In the genomic region with DNA sequence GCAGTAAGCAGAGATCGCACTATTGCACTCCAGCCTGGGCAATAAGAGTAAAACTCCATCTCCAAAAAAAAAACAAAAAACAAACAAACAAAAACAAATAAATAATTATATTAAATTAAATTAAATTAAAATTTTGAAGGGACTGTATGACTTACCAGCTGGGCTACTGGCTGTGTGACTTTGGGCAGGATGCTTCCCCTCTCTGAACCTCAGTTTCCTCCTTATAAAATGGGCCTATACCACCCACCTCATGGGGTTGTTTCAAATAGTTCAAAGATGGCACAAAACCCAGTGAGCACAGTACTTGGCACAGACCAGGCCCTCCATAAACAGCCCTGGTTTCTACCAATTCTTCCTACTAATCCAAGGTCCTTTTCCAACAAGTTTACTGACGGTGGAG, we compare ENCODE assay signal across 39 cellular contexts.
"Had no signal": no experiment of that assay in that cellular context is flagged by ENCODE, and none has a peak within 500 bp of the region (broad histone marks: within the 10 kb centered on the region; RNA-seq: fewer than 3 reads in every experiment).

No MANE protein-coding gene starts in this region.

- H3K27ac ChIP-seq: adrenal gland, ascending aorta, body of pancreas, brain microvascular endothelial cell, breast epithelium, cardiac muscle cell had no signal

- H3K9me3 ChIP-seq: adrenal gland, ascending aorta, body of pancreas, breast epithelium had no signal

- H3K4me3 ChIP-seq: adrenal gland, ascending aorta, body of pancreas, breast epithelium, cardiac muscle cell had no signal

- H3K27ac Mint-ChIP-seq: activated naive CD4-positive, alpha-beta T cell treated with anti-CD3 and anti-CD28 coated beads for 36 hours; activated naive CD4-positive, alpha-beta T cell treated with anti-CD3 and anti-CD28 coated beads, Interleukin-2, amount 50 U/mL, for 24 hours; activated naive CD4-positive, alpha-beta T cell treated with anti-CD3 and anti-CD28 coated beads, Interleukin-2, amount 50 U/mL, for 72 hours; activated naive CD8-positive, alpha-beta T cell; activated naive CD8-positive, alpha-beta T cell treated with anti-CD3 and anti-CD28 coated beads for 36 hours; activated naive CD8-positive, alpha-beta T cell treated with anti-CD3 and anti-CD28 coated beads, Interleukin-2, amount 10 ng/mL, durations not matched to agents 7 days and 5 days; activated naive CD8-positive, alpha-beta T cell treated with anti-CD3 and anti-CD28 coated beads, Interleukin-2, amount 50 U/mL, for 24 hours; activated T-cell treated with anti-CD3 and anti-CD28 coated beads, Interleukin-2, amount 50 U/mL, for 24 hours; activated T-cell treated with anti-CD3 and anti-CD28 coated beads, Interleukin-2, amount 50 U/mL, for 72 hours; activated T-helper 1 cell treated with anti-CD3 and anti-CD28 coated beads, Interleukin-12 subunit alpha, Interleukin-12 subunit beta, Interleukin-2, Interleukin-4 antibody, amounts not matched to agents 30 ng/mL and 10 ng/mL and 1 ng/mL, durations not matched to agents 14 hours and 24 hours and 36 hours; activated T-helper 2 cell treated with anti-CD3 and anti-CD28 coated beads, Interferon-gamma antibody, Interleukin-2, Interleukin-4, amounts not matched to agents 10 μg/mL and 5 μg/mL and 100 μg/mL, durations not matched to agents 14 hours and 24 hours and 36 hours; brain had no signal

- DNase-seq: activated effector memory CD4-positive, alpha-beta T cell treated with anti-CD3 and anti-CD28 coated beads, Interleukin-2, amount 50 U/mL, for 16 hours; activated effector memory CD4-positive, alpha-beta T cell treated with Interleukin-2 at 50 U/mL for 16 hours; activated gamma-delta T cell; activated gamma-delta T cell treated with Interleukin-2 at 50 U/mL for 16 hours; activated naive CD4-positive, alpha-beta T cell; activated naive CD4-positive, alpha-beta T cell treated with anti-CD3 and anti-CD28 coated beads for 36 hours; activated naive CD4-positive, alpha-beta T cell treated with anti-CD3 and anti-CD28 coated beads, Interleukin-2, amount 10 ng/mL, durations not matched to agents 7 days and 5 days; activated naive CD4-positive, alpha-beta T cell treated with anti-CD3 and anti-CD28 coated beads, Interleukin-2, amount 50 U/mL, for 16 hours; activated naive CD4-positive, alpha-beta T cell treated with Interleukin-2 at 50 U/mL for 16 hours; activated naive CD8-positive, alpha-beta T cell treated with anti-CD3 and anti-CD28 coated beads for 36 hours; activated naive CD8-positive, alpha-beta T cell treated with anti-CD3 and anti-CD28 coated beads, Interleukin-2, amount 10 ng/mL, durations not matched to agents 7 days and 5 days; activated naive CD8-positive, alpha-beta T cell treated with anti-CD3 and anti-CD28 coated beads, Interleukin-2, amount 50 U/mL, for 24 hours; activated T-cell treated with anti-CD3 and anti-CD28 coated beads, Interleukin-2, amount 50 U/mL, for 1 hour; activated T-cell treated with anti-CD3 and anti-CD28 coated beads, Interleukin-2, amount 50 U/mL, for 24 hours; activated T-cell treated with anti-CD3 and anti-CD28 coated beads, Interleukin-2, amount 50 U/mL, for 4 hours; activated T-cell treated with anti-CD3 and anti-CD28 coated beads, Interleukin-2, amount 50 U/mL, for 48 hours; activated T-cell treated with anti-CD3 and anti-CD28 coated beads, Interleukin-2, amount 50 U/mL, for 72 hours; adrenal gland; amniotic stem cell; amygdala; anterior cingulate cortex; aorta; body of pancreas; brain microvascular endothelial cell; caudate nucleus; central memory CD4-positive, alpha-beta T cell; cerebellar nuclear complex had no signal

- H3K27me3 Mint-ChIP-seq: activated naive CD4-positive, alpha-beta T cell treated with anti-CD3 and anti-CD28 coated beads, Interleukin-2, amount 10 ng/mL, durations not matched to agents 7 days and 5 days; activated naive CD4-positive, alpha-beta T cell treated with anti-CD3 and anti-CD28 coated beads, Interleukin-2, amount 50 U/mL, for 24 hours; activated naive CD8-positive, alpha-beta T cell; activated naive CD8-positive, alpha-beta T cell treated with anti-CD3 and anti-CD28 coated beads for 36 hours; activated naive CD8-positive, alpha-beta T cell treated with anti-CD3 and anti-CD28 coated beads, Interleukin-2, amount 10 ng/mL, durations not matched to agents 7 days and 5 days; activated naive CD8-positive, alpha-beta T cell treated with anti-CD3 and anti-CD28 coated beads, Interleukin-2, amount 50 U/mL, for 24 hours; activated T-cell treated with anti-CD3 and anti-CD28 coated beads, Interleukin-2, amount 50 U/mL, for 24 hours; brain; central memory CD8-positive, alpha-beta T cell had no signal

- FAIRE-seq: astrocyte, bronchial epithelial cell had no signal

- H3K4me3 Mint-ChIP-seq: activated naive CD4-positive, alpha-beta T cell treated with anti-CD3 and anti-CD28 coated beads for 36 hours; activated naive CD4-positive, alpha-beta T cell treated with anti-CD3 and anti-CD28 coated beads, Interleukin-2, amount 10 ng/mL, durations not matched to agents 7 days and 5 days; activated naive CD4-positive, alpha-beta T cell treated with anti-CD3 and anti-CD28 coated beads, Interleukin-2, amount 50 U/mL, for 24 hours; activated naive CD8-positive, alpha-beta T cell; activated naive CD8-positive, alpha-beta T cell treated with anti-CD3 and anti-CD28 coated beads for 36 hours; activated naive CD8-positive, alpha-beta T cell treated with anti-CD3 and anti-CD28 coated beads, Interleukin-2, amount 10 ng/mL, durations not matched to agents 7 days and 5 days; activated naive CD8-positive, alpha-beta T cell treated with anti-CD3 and anti-CD28 coated beads, Interleukin-2, amount 50 U/mL, for 24 hours; activated T-cell treated with anti-CD3 and anti-CD28 coated beads, Interleukin-2, amount 50 U/mL, for 24 hours; activated T-cell treated with anti-CD3 and anti-CD28 coated beads, Interleukin-2, amount 50 U/mL, for 4 hours; activated T-cell treated with anti-CD3 and anti-CD28 coated beads, Interleukin-2, amount 50 U/mL, for 72 hours; activated T-helper 1 cell treated with anti-CD3 and anti-CD28 coated beads, Interleukin-12 subunit alpha, Interleukin-12 subunit beta, Interleukin-2, Interleukin-4 antibody, amounts not matched to agents 30 ng/mL and 10 ng/mL and 1 ng/mL, durations not matched to agents 14 hours and 24 hours and 36 hours; brain; central memory CD8-positive, alpha-beta T cell had no signal

- H3K9me3 Mint-ChIP-seq: activated naive CD4-positive, alpha-beta T cell treated with anti-CD3 and anti-CD28 coated beads for 36 hours; activated naive CD4-positive, alpha-beta T cell treated with anti-CD3 and anti-CD28 coated beads, Interleukin-2, amount 10 ng/mL, durations not matched to agents 7 days and 5 days; activated naive CD4-positive, alpha-beta T cell treated with anti-CD3 and anti-CD28 coated beads, Interleukin-2, amount 50 U/mL, for 24 hours; activated naive CD4-positive, alpha-beta T cell treated with anti-CD3 and anti-CD28 coated beads, Interleukin-2, amount 50 U/mL, for 72 hours; activated naive CD8-positive, alpha-beta T cell treated with anti-CD3 and anti-CD28 coated beads for 36 hours; activated naive CD8-positive, alpha-beta T cell treated with anti-CD3 and anti-CD28 coated beads, Interleukin-2, amount 10 ng/mL, durations not matched to agents 7 days and 5 days; activated naive CD8-positive, alpha-beta T cell treated with anti-CD3 and anti-CD28 coated beads, Interleukin-2, amount 50 U/mL, for 24 hours; activated T-cell treated with anti-CD3 and anti-CD28 coated beads, Interleukin-2, amount 50 U/mL, for 24 hours; activated T-cell treated with anti-CD3 and anti-CD28 coated beads, Interleukin-2, amount 50 U/mL, for 4 hours; activated T-cell treated with anti-CD3 and anti-CD28 coated beads, Interleukin-2, amount 50 U/mL, for 72 hours; activated T-helper 1 cell treated with anti-CD3 and anti-CD28 coated beads, Interleukin-12 subunit alpha, Interleukin-12 subunit beta, Interleukin-2, Interleukin-4 antibody, amounts not matched to agents 30 ng/mL and 10 ng/mL and 1 ng/mL, durations not matched to agents 14 hours and 24 hours and 36 hours; activated T-helper 2 cell treated with anti-CD3 and anti-CD28 coated beads, Interferon-gamma antibody, Interleukin-2, Interleukin-4, amounts not matched to agents 10 μg/mL and 5 μg/mL and 100 μg/mL, durations not matched to agents 14 hours and 24 hours and 36 hours; brain; central memory CD8-positive, alpha-beta T cell had no signal

- ATAC-seq: activated naive CD4-positive, alpha-beta T cell treated with anti-CD3 and anti-CD28 coated beads, Interleukin-2, amount 50 U/mL, for 72 hours; activated naive CD8-positive, alpha-beta T cell treated with anti-CD3 and anti-CD28 coated beads, Interleukin-2, amount 50 U/mL, for 24 hours; activated T-cell treated with anti-CD3 and anti-CD28 coated beads, Interleukin-2, amount 50 U/mL, for 4 hours; activated T-cell treated with anti-CD3 and anti-CD28 coated beads, Interleukin-2, amount 50 U/mL, for 72 hours; body of pancreas had no signal

- H3K4me1 Mint-ChIP-seq: activated naive CD4-positive, alpha-beta T cell treated with anti-CD3 and anti-CD28 coated beads, Interleukin-2, amount 50 U/mL, for 24 hours; brain had no signal

- H3K27me3 ChIP-seq: adrenal gland, ascending aorta, body of pancreas, brain microvascular endothelial cell, breast epithelium, cardiac muscle cell had no signal

- H3K36me3 ChIP-seq: breast epithelium had no signal
